ENCODE assay signal across 11 cellular contexts in the genomic region with DNA sequence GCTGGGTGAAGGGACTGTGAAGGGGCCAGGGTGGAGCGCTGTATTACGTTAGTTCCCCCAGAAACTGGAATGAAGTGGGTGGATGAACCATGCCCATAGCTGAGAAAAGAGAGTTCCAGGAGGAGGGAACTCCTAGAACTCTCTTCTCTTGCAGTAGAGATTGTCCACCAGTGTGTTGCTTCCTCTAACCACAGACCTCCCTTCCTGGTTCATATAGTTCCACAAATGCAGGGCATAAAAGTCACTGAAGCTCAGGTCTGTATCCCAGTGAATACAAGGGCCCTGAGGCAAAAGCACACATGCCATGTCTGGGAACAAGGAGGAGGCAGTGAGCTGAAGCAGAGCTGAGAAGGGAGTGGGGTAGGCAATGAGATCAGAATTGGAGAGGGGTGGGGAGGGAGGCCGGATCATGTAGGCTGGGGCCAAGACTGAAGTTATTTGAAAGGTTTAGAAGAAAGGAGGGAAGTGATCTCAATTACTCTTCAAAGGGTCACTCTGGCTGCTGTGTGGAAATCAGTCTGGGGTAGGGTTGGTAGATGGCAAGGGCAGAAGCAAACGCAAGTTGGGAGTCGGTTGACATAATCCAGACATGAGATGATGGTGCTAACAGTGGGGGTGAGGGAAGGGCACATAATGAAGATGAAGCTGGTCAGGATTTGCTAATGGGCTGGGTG. TPM values are rescaled to one million over a fixed set of nuclear protein-coding genes. Genes with fewer than 3 reads are reported as not detected.
A peak's percentile ranks its signal among the peaks of the same experiment; 100 is the strongest.
DNase-seq lines count a peak whose midpoint lies in the region; ATAC-seq lines count a peak whose summit lies in the region.
"Had no signal": no experiment of that assay in that cellular context is flagged by ENCODE, and none has a peak within 500 bp of the region (broad histone marks: within the 10 kb centered on the region; RNA-seq: fewer than 3 reads in every experiment).

No MANE protein-coding gene starts in this region.

- peaks cover 2% of the 10 kb centered on the region for H3K27me3 Mint-ChIP-seq in activated CD8-positive, alpha-beta T cell treated with anti-CD3 and anti-CD28 coated beads, Interleukin-2, amount 10 ng/mL, durations not matched to agents 7 days and 5 days (ENCODE audit: low read depth)

- peak overlapping the region; percentile 6 for H3K27ac ChIP-seq in adipose tissue (ENCODE audit: low read depth, low read length)
- H3K27ac ChIP-seq in subcutaneous abdominal adipose tissue (ENCODE audit: low read depth, low read length): peak overlapping the region; percentile 39

- ATAC-seq in GM19467 (IDR thresholded peaks at IDR 0.05; ENCODE audit: unreplicated experiment) (no peak), GM21723 (IDR thresholded peaks at IDR 0.05; ENCODE audit: unreplicated experiment) (no peak)
- ATAC-seq in activated CD8-positive, alpha-beta T cell treated with anti-CD3 and anti-CD28 coated beads, Interleukin-2, amount 10 ng/mL, durations not matched to agents 7 days and 5 days: no peak

- DNase-seq in LHCN-M2 (ENCODE audit: low read depth) (peak; percentile 54), kidney tubule cell (ENCODE audit: low spot score) (peak; percentile 28)
- no peak for DNase-seq in activated CD4-positive, alpha-beta T cell treated with anti-CD3 and anti-CD28 coated beads, Interleukin-2, amount 50 U/mL, for 4 hours
- no peak for DNase-seq in activated CD8-positive, alpha-beta T cell treated with anti-CD3 and anti-CD28 coated beads, Interleukin-2, amount 10 ng/mL, durations not matched to agents 7 days and 5 days
- DNase-seq: activated CD8-positive, alpha-beta memory T cell treated with anti-CD3 and anti-CD28 coated beads, Interleukin-2, amount 50 U/mL, for 48 hours; stimulated activated naive CD4-positive, alpha-beta T cell treated with Interleukin-2 at 50 U/mL for 16 hours had no signal

- no peak overlapping the region for H3K27ac Mint-ChIP-seq in activated CD8-positive, alpha-beta T cell treated with anti-CD3 and anti-CD28 coated beads, Interleukin-2, amount 10 ng/mL, durations not matched to agents 7 days and 5 days

- no peaks in the 10 kb centered on the region for H3K4me1 Mint-ChIP-seq in activated CD8-positive, alpha-beta T cell treated with anti-CD3 and anti-CD28 coated beads, Interleukin-2, amount 10 ng/mL, durations not matched to agents 7 days and 5 days (ENCODE audit: low read depth)

- H3K9ac ChIP-seq in subcutaneous abdominal adipose tissue (ENCODE audit: low read length in 5 of 5): no peak overlapping the region

- H3K9me3 ChIP-seq in subcutaneous abdominal adipose tissue (ENCODE audit: control insufficient read depth in 5 of 5, low read length in 5 of 5): peaks cover 0 to 3% (median 0%) of the 10 kb centered on the region in 5 donors

- no peaks in the 10 kb centered on the region for H3K36me3 ChIP-seq in subcutaneous abdominal adipose tissue (ENCODE audit: control insufficient read depth in 5 of 5, insufficient read depth in 5 of 5, low read length in 5 of 5)

- H3K36me3 Mint-ChIP-seq in activated CD8-positive, alpha-beta T cell treated with anti-CD3 and anti-CD28 coated beads, Interleukin-2, amount 10 ng/mL, durations not matched to agents 7 days and 5 days (ENCODE audit: low read depth): no peaks in the 10 kb centered on the region

- CTCF ChIA-PET in activated CD8-positive, alpha-beta T cell treated with anti-CD3 and anti-CD28 coated beads, Interleukin-2, amount 10 ng/mL, durations not matched to agents 7 days and 5 days (lab: Charles Lee): no interaction called here

- H3K4me3 ChIP-seq in subcutaneous abdominal adipose tissue (ENCODE audit: low read depth in 1 of 5, low read length in 5 of 5): no peak overlapping the region

- peaks cover 0 to 15% (median 6%) of the 10 kb centered on the region in 5 donors for H3K4me1 ChIP-seq in subcutaneous abdominal adipose tissue (ENCODE audit: control insufficient read depth in 5 of 5, insufficient read depth in 5 of 5, low read length in 5 of 5)

- POLR2A ChIA-PET in activated CD8-positive, alpha-beta T cell treated with anti-CD3 and anti-CD28 coated beads, Interleukin-2, amount 10 ng/mL, durations not matched to agents 7 days and 5 days (lab: Charles Lee): no interaction called here

- 23 to 53% (median 27%) methylated on average over 5 of the region's 5 CpGs for WGBS in adipose tissue, 3 donors

- no peaks in the 10 kb centered on the region for H3K9me3 Mint-ChIP-seq in activated CD8-positive, alpha-beta T cell treated with anti-CD3 and anti-CD28 coated beads, Interleukin-2, amount 10 ng/mL, durations not matched to agents 7 days and 5 days (ENCODE audit: insufficient read depth)

- H3K27me3 ChIP-seq in subcutaneous abdominal adipose tissue (ENCODE audit: control insufficient read depth in 5 of 5, insufficient read depth in 4 of 5, low read length in 5 of 5): no peaks in the 10 kb centered on the region

- H3K4me3 Mint-ChIP-seq in activated CD8-positive, alpha-beta T cell treated with anti-CD3 and anti-CD28 coated beads, Interleukin-2, amount 10 ng/mL, durations not matched to agents 7 days and 5 days: no peak overlapping the region

RNA-seq across cellular contexts. Expression of a gene that starts 6.5 kb away (rescaled TPM):
- not detected in 2 replicates for total RNA-seq in LHCN-M2 (2014; rRNA removed)
- polyA plus RNA-seq in LHCN-M2 (2012): not detected
- polyA plus RNA-seq in adipose tissue: under 1 TPM in 2 of 3 donors, not detected in 1; 0.14 to 0.18 TPM
- not detected for total RNA-seq in activated CD8-positive, alpha-beta T cell treated with anti-CD3 and anti-CD28 coated beads, Interleukin-2, amount 10 ng/mL, durations not matched to agents 7 days and 5 days
- total RNA-seq: endothelial cell of umbilical vein had no signal
- polyA plus RNA-seq: endothelial cell of umbilical vein had no signal

RNA-seq across cellular contexts. Expression of a gene that starts 10.3 kb away (rescaled TPM):
- 18.3 and 18.9 TPM in 2 replicates for total RNA-seq in LHCN-M2 (2014; rRNA removed)
- 6.1 TPM for polyA plus RNA-seq in LHCN-M2 (2012)
- polyA plus RNA-seq in adipose tissue: 1 to 10 TPM; 2.6 to 5.3 (median 3.4) TPM
- not detected for total RNA-seq in activated CD8-positive, alpha-beta T cell treated with anti-CD3 and anti-CD28 coated beads, Interleukin-2, amount 10 ng/mL, durations not matched to agents 7 days and 5 days

RNA-seq across cellular contexts. Expression of a gene that starts 49.0 kb away (rescaled TPM):
- total RNA-seq in LHCN-M2 (2014; rRNA removed): 20.1 and 20.5 TPM in 2 replicates
- polyA plus RNA-seq in LHCN-M2 (2012): 7.4 TPM
- polyA plus RNA-seq in adipose tissue: 1 to 10 TPM; 4.3 to 7.0 (median 5.5) TPM
- 10 to 100 TPM; 18.1 to 21.8 TPM for total RNA-seq in activated CD8-positive, alpha-beta T cell treated with anti-CD3 and anti-CD28 coated beads, Interleukin-2, amount 10 ng/mL, durations not matched to agents 7 days and 5 days

Comparison
In these comparisons a context has a peak if more than half of its experiments do, and no peak if none do; other contexts are left out.
1. DNase-seq: peak in LHCN-M2 (single experiment) and kidney tubule cell (single experiment); none in activated CD4-positive, alpha-beta T cell treated with anti-CD3 and anti-CD28 coated beads, Interleukin-2, amount 50 U/mL, for 4 hours (0 of 2) and activated CD8-positive, alpha-beta T cell treated with anti-CD3 and anti-CD28 coated beads, Interleukin-2, amount 10 ng/mL, durations not matched to agents 7 days and 5 days (single experiment).
2. RNA of a gene that starts 10.3 kb away (total RNA-seq): 18.3 to 18.9 TPM in LHCN-M2; not detected in activated CD8-positive, alpha-beta T cell treated with anti-CD3 and anti-CD28 coated beads, Interleukin-2, amount 10 ng/mL, durations not matched to agents 7 days and 5 days; every median in the first group is over 10 times any median in the second.